ENCODE assay signal across 24 cellular contexts in the genomic region with DNA sequence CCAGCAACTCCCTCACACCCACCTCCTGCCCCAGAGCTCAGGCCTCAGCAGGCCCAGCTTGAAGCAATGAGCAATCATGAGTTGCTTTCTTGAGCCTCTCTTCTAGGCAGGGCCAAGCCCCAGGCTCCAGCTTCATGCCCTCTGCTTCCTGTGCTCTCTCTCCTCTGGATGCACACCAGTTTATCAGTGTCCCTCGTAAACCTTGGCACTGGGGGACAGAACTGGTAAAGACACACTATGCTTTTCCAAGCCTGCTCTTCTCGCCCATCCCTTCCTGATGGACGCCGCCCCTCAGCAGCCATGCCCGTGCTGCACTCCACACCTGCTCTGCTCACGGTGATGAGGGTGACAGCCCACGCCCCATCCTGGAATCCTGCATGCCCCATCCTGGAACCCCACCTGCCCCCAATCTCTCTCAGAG. TPM values are rescaled to one million over a fixed set of nuclear protein-coding genes. Genes with fewer than 3 reads are reported as not detected.
DNase-seq lines count a peak whose midpoint lies in the region; ATAC-seq and TF ChIP-seq lines count a peak whose summit lies in the region.
"Had no signal": no experiment of that assay in that cellular context is flagged by ENCODE, and none has a peak within 500 bp of the region (broad histone marks: within the 10 kb centered on the region; RNA-seq: fewer than 3 reads in every experiment).

No MANE protein-coding gene starts in this region.

- H3K27ac ChIP-seq in left ventricle myocardium inferior (replicated peaks) (no peak overlapping the region), neuronal stem cell (replicated peaks; ENCODE audit: low read length) (no peak overlapping the region)
- H3K27ac ChIP-seq: adrenal gland, psoas muscle, VCaP had no signal

- H2BK12ac ChIP-seq in neuronal stem cell (ENCODE audit: low read length), result no peak overlapping the region

- H2AK5ac ChIP-seq in neuronal stem cell (ENCODE audit: low read depth, low read length), result peak overlapping the region; percentile 25

- no peak overlapping the region for H3K4ac ChIP-seq in neuronal stem cell (ENCODE audit: low read length)

- no CpG with 5 or more reads among the region's 7 CpGs for WGBS in neuronal stem cell (ENCODE audit: extremely low coverage in 2 of 2, insufficient read length in 2 of 2, insufficient replicate concordance in 1 of 2), 2 donors

- no peak overlapping the region for H3K18ac ChIP-seq in neuronal stem cell (ENCODE audit: low read length)

- no peak overlapping the region for H3K23ac ChIP-seq in neuronal stem cell (ENCODE audit: low read depth, low read length, poor library complexity)

- H3K14ac ChIP-seq in neuronal stem cell (ENCODE audit: low read length), result no peak overlapping the region

- H4K91ac ChIP-seq in neuronal stem cell (ENCODE audit: low read depth, low read length, poor library complexity), result no peak overlapping the region

- DNase-seq in left ventricle myocardium inferior (peak; percentile 5), cardiac septum (ENCODE audit: low spot score) (no peak), epithelial cell of esophagus (ENCODE audit: low read depth) (peak; percentile 89), neuronal stem cell (ENCODE audit: low spot score) (no peak), UCSD-AML1 (lab: John Stamatoyannopoulos, UW; ENCODE audit: unreplicated experiment) (no peak), DMS153 treated with DMSO at 0.1 percent for 48 hours (lab: John Stamatoyannopoulos, UW; ENCODE audit: unreplicated experiment) (no peak)
- DNase-seq: activated CD4-positive, alpha-beta T cell treated with anti-CD3 and anti-CD28 coated beads, Interleukin-2, amount 50 U/mL, for 4 hours; activated gamma-delta T cell; dermis blood vessel endothelial cell; hippocampal formation; mesendoderm; NCI-H1436 treated with DMSO at 0.1 percent for 48 hours; SHP77; T-cell had no signal

- no peak overlapping the region for H2BK15ac ChIP-seq in neuronal stem cell (ENCODE audit: low read length)

- H3K36me3 ChIP-seq in left ventricle myocardium inferior (no peaks in the 10 kb centered on the region), neuronal stem cell (replicated peaks in 1 of 2; ENCODE audit: control insufficient read depth in 2 of 2, insufficient read depth in 2 of 2, low read length in 2 of 2) (peaks cover 5 to 6% of the 10 kb centered on the region in 2 donors)
- H3K36me3 ChIP-seq: adrenal gland had no signal

- no peak overlapping the region for H4K8ac ChIP-seq in neuronal stem cell (ENCODE audit: low read depth, low read length)

- H3K4me1 ChIP-seq in left ventricle myocardium inferior, result no peaks in the 10 kb centered on the region
- H3K4me1 ChIP-seq in neuronal stem cell (ENCODE audit: control insufficient read depth in 2 of 2, insufficient read depth in 1 of 2, low read depth in 1 of 2, low read length in 2 of 2), result no peaks in the 10 kb centered on the region
- H3K4me1 ChIP-seq: adrenal gland had no signal

- H3K9me3 ChIP-seq in left ventricle myocardium inferior (replicated peaks) (no peaks in the 10 kb centered on the region), neuronal stem cell (replicated peaks in 1 of 2; ENCODE audit: control insufficient read depth in 2 of 2, insufficient read depth in 1 of 2, low read depth in 1 of 2, low read length in 2 of 2) (no peaks in the 10 kb centered on the region)
- H3K9me3 ChIP-seq: adrenal gland, psoas muscle had no signal

- TF ChIP-seq CTCF in left ventricle myocardium inferior (IDR thresholded peaks at IDR 0.05; ENCODE audit: borderline replicate concordance) (no peak), epithelial cell of esophagus (IDR thresholded peaks at IDR 0.05; ENCODE audit: insufficient read depth, low read depth, low read length, missing control alignments) (no peak)

- H2BK120ac ChIP-seq in neuronal stem cell (ENCODE audit: low read depth, low read length), result no peak overlapping the region

- ATAC-seq in HG02852 (IDR thresholded peaks at IDR 0.05; ENCODE audit: unreplicated experiment) (no peak), GM21576 (IDR thresholded peaks at IDR 0.05; ENCODE audit: unreplicated experiment) (no peak)
- ATAC-seq: naive thymus-derived CD8-positive, alpha-beta T cell; T-cell had no signal

- intact Hi-C loops in left ventricle myocardium inferior (cut with micrococcal nuclease), result loop anchor here (10.0 kb wide), 1 partner anchor 119 kb away; a partner anchor contains a TSS
- intact Hi-C loops in cardiac septum (cut with DNase I), result loop anchor here (5.0 kb wide), 3 partner anchors 116 to 191 kb away; a partner anchor contains a TSS

- no peak overlapping the region for H2AFZ ChIP-seq in neuronal stem cell (ENCODE audit: low read length)

- H3K9ac ChIP-seq in neuronal stem cell (ENCODE audit: low read depth, low read length, poor library complexity), result no peak overlapping the region

- no peak overlapping the region for H3K4me2 ChIP-seq in neuronal stem cell (ENCODE audit: insufficient read depth, low read length, poor library complexity, severe bottlenecking)

- no peak overlapping the region for H2BK5ac ChIP-seq in neuronal stem cell (ENCODE audit: low read length)

- no peaks in the 10 kb centered on the region for H3K79me1 ChIP-seq in neuronal stem cell (ENCODE audit: low read depth, low read length)

- H3K4me3 ChIP-seq in left ventricle myocardium inferior (no peak overlapping the region), epithelial cell of esophagus (ENCODE audit: low read length) (no peak overlapping the region), neuronal stem cell (ENCODE audit: low read length in 2 of 2) (peak overlapping the region in 1 of 2 donors; percentile 50)
- H3K4me3 ChIP-seq: adrenal gland, psoas muscle had no signal

- H3K27me3 ChIP-seq in left ventricle myocardium inferior (ENCODE audit: low read depth) (no peaks in the 10 kb centered on the region), neuronal stem cell (ENCODE audit: control insufficient read depth in 3 of 3, insufficient read depth in 3 of 3, low read depth in 1 of 3, low read length in 3 of 3) (no peaks in the 10 kb centered on the region)
- H3K27me3 ChIP-seq: adrenal gland had no signal

RNA-seq across cellular contexts. Expression of a gene that starts 49.4 kb away (rescaled TPM):
- total RNA-seq in left ventricle myocardium inferior (not detected), cardiac septum (not detected)
- not detected for polyA plus RNA-seq in neuronal stem cell (2013, experiment 1 of 2)
- polyA plus RNA-seq in neuronal stem cell (2013, experiment 2 of 2), result not detected
- total RNA-seq: dermis blood vessel endothelial cell; endothelial cell of umbilical vein; fibroblast of villous mesenchyme; G401; naive thymus-derived CD8-positive, alpha-beta T cell had no signal
- polyA plus RNA-seq: endothelial cell of umbilical vein; naive thymus-derived CD8-positive, alpha-beta T cell had no signal

RNA-seq across cellular contexts. Expression of a gene that starts 56.2 kb away (rescaled TPM):
- total RNA-seq in left ventricle myocardium inferior, result not detected
- 0.32 TPM for total RNA-seq in cardiac septum
- polyA plus RNA-seq in neuronal stem cell (2013, experiment 1 of 2), result 0.14 TPM
- polyA plus RNA-seq in neuronal stem cell (2013, experiment 2 of 2), result 0.08 TPM
- total RNA-seq: dermis blood vessel endothelial cell; endothelial cell of umbilical vein; fibroblast of villous mesenchyme; G401; naive thymus-derived CD8-positive, alpha-beta T cell; psoas muscle; ureter had no signal
- polyA plus RNA-seq: endothelial cell of umbilical vein; naive thymus-derived CD8-positive, alpha-beta T cell had no signal

Comparison
In these comparisons a context has a peak if more than half of its experiments do, and no peak if none do; other contexts are left out.
1. DNase-seq: peak in left ventricle myocardium inferior (single experiment) and epithelial cell of esophagus (single experiment); none in cardiac septum (single experiment), neuronal stem cell (single experiment), UCSD-AML1 (single experiment) and DMS153 treated with DMSO at 0.1 percent for 48 hours (single experiment).